ENCODE assay signal across 38 cellular contexts in the genomic region with DNA sequence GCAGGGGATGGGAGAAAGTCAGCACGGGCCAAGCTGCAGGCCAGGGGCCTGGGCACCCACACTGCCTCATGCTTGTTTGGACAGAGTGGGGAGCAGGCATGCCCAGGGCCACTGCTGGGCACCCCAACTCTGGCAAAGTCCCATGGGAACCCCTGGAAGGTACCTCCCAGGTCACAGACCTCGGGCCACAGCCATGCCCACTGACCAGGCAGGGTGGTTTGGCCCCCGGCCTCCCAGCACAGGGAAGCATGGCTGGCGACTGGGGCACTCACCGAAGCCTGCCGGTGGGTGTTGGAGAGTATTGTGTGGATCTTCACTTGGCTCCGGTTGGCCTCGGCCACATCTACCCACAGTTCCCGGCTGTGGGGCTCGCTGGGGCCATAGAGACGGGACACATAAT. TPM values are rescaled to one million over a fixed set of nuclear protein-coding genes. Genes with fewer than 3 reads are reported as not detected.
"Had no signal": no experiment of that assay in that cellular context is flagged by ENCODE, and none has a peak within 500 bp of the region (broad histone marks: within the 10 kb centered on the region; RNA-seq: fewer than 3 reads in every experiment).

No MANE protein-coding gene starts in this region.

- H3K36me3 ChIP-seq: MG63 had no signal

- H3K9me3 ChIP-seq: MG63 had no signal

- H3K4me3 ChIP-seq: MG63 had no signal

- H3K27me3 ChIP-seq: MG63 had no signal

- DNase-seq: Karpas-422, Kasumi-1, MG63, MM.1S, MV-4-11, NCI-H1048, NCI-H1092, NCI-H1092 treated with DMSO at 0.1 percent for 48 hours, NCI-H1105, NCI-H1105 treated with DMSO at 0.1 percent for 48 hours, NCI-H1417, NCI-H1417 treated with DMSO at 0.1 percent for 48 hours, NCI-H1436, NCI-H1436 treated with DMSO at 0.1 percent for 48 hours, NCI-H146, NCI-H1694, NCI-H1694 treated with DMSO at 0.1 percent for 48 hours, NCI-H187, NCI-H187 treated with DMSO at 0.1 percent for 48 hours, NCI-H1930, NCI-H2029, NCI-H2029 treated with DMSO at 0.1 percent for 48 hours, NCI-H2081, NCI-H2081 treated with DMSO at 0.1 percent for 48 hours, NCI-H2107, NCI-H2171, NCI-H2171 treated with DMSO at 0.1 percent for 48 hours, NCI-H2227 treated with DMSO at 0.1 percent for 48 hours, NCI-H226, NCI-H345, NCI-H446, NCI-H446 treated with DMSO at 0.1 percent for 48 hours, NCI-H510A, NCI-H510A treated with DMSO at 0.1 percent for 48 hours had no signal

RNA-seq across cellular contexts. Expression of a gene that starts 57.0 kb away (rescaled TPM):
- total RNA-seq: LHCN-M2, M059J, MCF 10A, NCI-H460 had no signal
